ENCODE assay signal across 2 cellular contexts in genomic region chr10:77471069-77471536, GRCh38.
TF ChIP-seq lines count a peak whose summit lies in the region.

No MANE protein-coding gene starts in this region.

TF ChIP-seq in IMR-90, 13 proteins besides CTCF, POLR2A, EP300 and RAD21:
- no peak for TF ChIP-seq RFX5 (IDR thresholded peaks at IDR 0.05; ENCODE audit: low read depth, low read length)
- TF ChIP-seq NFE2L2 (IDR thresholded peaks at IDR 0.05; ENCODE audit: low read depth, low read length) = no peak
- no peak for TF ChIP-seq RCOR1 (IDR thresholded peaks at IDR 0.05; ENCODE audit: insufficient replicate concordance, low read length)
- no peak for TF ChIP-seq BHLHE40 (IDR thresholded peaks at IDR 0.05; ENCODE audit: low read depth, low read length)
- no peak for TF ChIP-seq USF2 (IDR thresholded peaks at IDR 0.05; ENCODE audit: low read depth, low read length)
- no peak for TF ChIP-seq MAFK (IDR thresholded peaks at IDR 0.05; ENCODE audit: low read depth, low read length)
- TF ChIP-seq SMC3 (IDR thresholded peaks at IDR 0.05; ENCODE audit: low read depth, low read length) = no peak
- TF ChIP-seq MAZ (IDR thresholded peaks at IDR 0.05; ENCODE audit: borderline replicate concordance, low read depth, low read length) = no peak
- TF ChIP-seq CHD1 (IDR thresholded peaks at IDR 0.05; ENCODE audit: low read depth, low read length) = no peak
- TF ChIP-seq CEBPB (IDR thresholded peaks at IDR 0.05; ENCODE audit: low read depth, low read length) = no peak
- no peak for TF ChIP-seq FOS (IDR thresholded peaks at IDR 0.05; ENCODE audit: low read depth, low read length)

TF ChIP-seq in H1, 55 proteins besides CTCF, POLR2A, EP300 and RAD21:
- TF ChIP-seq NRF1 (IDR thresholded peaks at IDR 0.05; ENCODE audit: low read depth, low read length) (no peak), USF2 (IDR thresholded peaks at IDR 0.05; ENCODE audit: low read length) (no peak), SIRT6 (IDR thresholded peaks at IDR 0.05; ENCODE audit: low read length) (no peak), SP4 (IDR thresholded peaks at IDR 0.05; ENCODE audit: low read length) (no peak), SRF (IDR thresholded peaks at IDR 0.05; ENCODE audit: low read depth, low read length) (no peak), MAX (IDR thresholded peaks at IDR 0.05) (no peak), ATF3 (IDR thresholded peaks at IDR 0.05; ENCODE audit: insufficient read depth, low read depth, low read length) (no peak), ZNF274 (IDR thresholded peaks at IDR 0.05; ENCODE audit: borderline replicate concordance, extremely low read depth, low read length) (no peak), RBBP5 (IDR thresholded peaks at IDR 0.05; ENCODE audit: borderline replicate concordance, low read depth, low read length) (no peak), BCL11A (IDR thresholded peaks at IDR 0.05; ENCODE audit: low read depth in 2 of 2, low read length in 2 of 2) (no peak), BACH1 (IDR thresholded peaks at IDR 0.05; ENCODE audit: low read length) (no peak), CBX5 (IDR thresholded peaks at IDR 0.05; ENCODE audit: low read depth, low read length) (no peak)
